Comparison of ENCODE assay signal across 9 cellular contexts in the genomic region with DNA sequence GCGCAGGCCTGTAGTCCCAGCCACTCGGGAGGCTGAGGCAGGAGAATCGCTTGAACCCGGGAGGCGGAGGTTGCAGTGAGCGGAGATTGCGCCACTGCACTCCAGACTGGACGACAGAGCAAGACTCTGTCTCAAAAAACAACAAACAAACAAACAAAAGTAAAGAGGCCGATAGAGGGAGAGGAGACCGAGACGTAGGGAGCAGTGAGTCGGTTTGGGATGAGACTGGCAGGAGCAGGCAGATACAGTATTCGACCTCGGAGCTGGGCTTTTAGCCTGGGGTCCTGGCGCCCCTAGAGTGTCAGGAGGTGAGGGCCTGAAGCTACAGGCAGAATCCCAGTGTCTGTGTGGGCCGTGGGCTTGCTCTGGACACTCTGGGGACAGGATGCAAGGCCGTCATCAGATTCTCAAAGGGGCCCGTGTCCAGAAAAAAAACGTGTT. TPM values are rescaled to one million over a fixed set of nuclear protein-coding genes. Genes with fewer than 3 reads are reported as not detected.
A peak's percentile ranks its signal among the peaks of the same experiment; 100 is the strongest.
DNase-seq lines count a peak whose midpoint lies in the region; ATAC-seq and TF ChIP-seq lines count a peak whose summit lies in the region.
"Had no signal": no experiment of that assay in that cellular context is flagged by ENCODE, and none has a peak within 500 bp of the region (broad histone marks: within the 10 kb centered on the region; RNA-seq: fewer than 3 reads in every experiment).

No MANE protein-coding gene starts in this region.

- intact Hi-C loops in adrenal gland (cut with DNase I), result no loop called here

- H3K9me3 ChIP-seq in adrenal gland (replicated peaks in 1 of 3), result no peaks in the 10 kb centered on the region

- H3K4me3 ChIP-seq in adrenal gland, result peak overlapping the region in 2 of 4 donors; percentile 29 to 77
- H3K4me3 ChIP-seq in iPS-11a (ENCODE audit: low read depth, low read length), result peak overlapping the region; percentile 62
- H3K4me3 ChIP-seq in skin epidermis, result peak overlapping the region; percentile 0 to 41 (median 30)

- no peaks in the 10 kb centered on the region for H3K36me3 ChIP-seq in adrenal gland (replicated peaks in 1 of 2)

- H3K27me3 ChIP-seq in adrenal gland, result no peaks in the 10 kb centered on the region

- peak overlapping the region; percentile 84 for H3K27ac Mint-ChIP-seq in HFFc6
- H3K27ac Mint-ChIP-seq: activated CD4-positive, alpha-beta T cell treated with anti-CD3 and anti-CD28 coated beads, Interleukin-2, amount 10 ng/mL, durations not matched to agents 7 days and 5 days had no signal

- WGBS in adrenal gland, 4 donors, result 64 to 77% (median 68%) methylated on average over 18 to 19 of the region's 19 CpGs

- H3K27ac ChIP-seq in adrenal gland (peak overlapping the region in 3 of 5 donors; percentile 31 to 85 (median 70)), skin epidermis (peak overlapping the region in 16 of 21 experiments; percentile 8 to 81 (median 52))

- H3K4me1 ChIP-seq in adrenal gland (replicated peaks in 1 of 2), result peaks cover 5 to 11% of the 10 kb centered on the region in 2 donors

- H3K9me3 Mint-ChIP-seq in HFFc6, result no peaks in the 10 kb centered on the region
- H3K9me3 Mint-ChIP-seq: activated CD4-positive, alpha-beta T cell treated with anti-CD3 and anti-CD28 coated beads, Interleukin-2, amount 10 ng/mL, durations not matched to agents 7 days and 5 days had no signal

- no peak for ATAC-seq in GM21619 (IDR thresholded peaks at IDR 0.05; ENCODE audit: unreplicated experiment)
- ATAC-seq in GM21390 (IDR thresholded peaks at IDR 0.05; ENCODE audit: unreplicated experiment), result no peak
- ATAC-seq in HG02588 (IDR thresholded peaks at IDR 0.05; ENCODE audit: unreplicated experiment), result no peak

- H3K36me3 Mint-ChIP-seq in HFFc6 (ENCODE audit: low read depth), result no peaks in the 10 kb centered on the region

- no peaks in the 10 kb centered on the region; the same call in 1 of the 2 replicates for H3K27me3 Mint-ChIP-seq in HFFc6 (ENCODE audit: insufficient read depth)

- TF ChIP-seq POLR2A in adrenal gland (IDR thresholded peaks at IDR 0.05), result no peak

- TF ChIP-seq CTCF in HFFc6 (IDR thresholded peaks at IDR 0.05) (no peak), adrenal gland (IDR thresholded peaks at IDR 0.05) (no peak)

- no peak for DNase-seq in HFFc6
- peak in 2 of 7 donors; percentile 12 to 58 for DNase-seq in adrenal gland
- DNase-seq in NCI-H82 treated with DMSO at 0.1 percent for 48 hours (lab: John Stamatoyannopoulos, UW; ENCODE audit: unreplicated experiment), result no peak

- peak overlapping the region; percentile 81 for H3K4me3 Mint-ChIP-seq in HFFc6
- H3K4me3 Mint-ChIP-seq: activated CD4-positive, alpha-beta T cell treated with anti-CD3 and anti-CD28 coated beads, Interleukin-2, amount 10 ng/mL, durations not matched to agents 7 days and 5 days had no signal

- peaks cover 29% of the 10 kb centered on the region for H3K4me1 Mint-ChIP-seq in HFFc6 (ENCODE audit: low read depth)

RNA-seq across cellular contexts. Expression of a gene that starts 51.2 kb away (rescaled TPM):
- total RNA-seq in HFFc6 (2021; fragmentation: NEBNext Ultra II Directional; extraction: Animal tissue kit (Norgen Biotek cat#: 25700)), result 10 to 100 TPM; 23.0 to 27.1 (median 24.5) TPM
- 10 to 100 TPM; 14.4 to 28.6 (median 22.3) TPM for total RNA-seq in adrenal gland
- 10 to 100 TPM; 13.0 to 41.1 (median 15.0) TPM for polyA plus RNA-seq in adrenal gland

RNA-seq across cellular contexts. Expression of a gene that starts 51.5 kb away (rescaled TPM):
- total RNA-seq in HFFc6 (2021; fragmentation: NEBNext Ultra II Directional; extraction: Animal tissue kit (Norgen Biotek cat#: 25700)), result 10 to 100 TPM; 22.7 to 26.4 (median 24.2) TPM
- 10 to 100 TPM; 16.6 to 36.9 (median 31.0) TPM for total RNA-seq in adrenal gland
- polyA plus RNA-seq in adrenal gland, result 10 to 100 TPM; 36.8 to 51.4 (median 50.0) TPM

RNA-seq across cellular contexts. Expression of a gene that starts 56.6 kb away (rescaled TPM):
- total RNA-seq in HFFc6 (2021; fragmentation: NEBNext Ultra II Directional; extraction: Animal tissue kit (Norgen Biotek cat#: 25700)), result 100 to 1,000 TPM; 106 to 151 (median 128) TPM
- 1,000 to 10,000 TPM in 1 of 8 donors, 100 to 1,000 TPM in 7; 211 to 1,020 (median 554) TPM for total RNA-seq in adrenal gland
- polyA plus RNA-seq in adrenal gland, result 100 to 1,000 TPM; 253 to 508 (median 491) TPM
